Comparison of ENCODE assay signal across 1 cellular context in the genomic region with DNA sequence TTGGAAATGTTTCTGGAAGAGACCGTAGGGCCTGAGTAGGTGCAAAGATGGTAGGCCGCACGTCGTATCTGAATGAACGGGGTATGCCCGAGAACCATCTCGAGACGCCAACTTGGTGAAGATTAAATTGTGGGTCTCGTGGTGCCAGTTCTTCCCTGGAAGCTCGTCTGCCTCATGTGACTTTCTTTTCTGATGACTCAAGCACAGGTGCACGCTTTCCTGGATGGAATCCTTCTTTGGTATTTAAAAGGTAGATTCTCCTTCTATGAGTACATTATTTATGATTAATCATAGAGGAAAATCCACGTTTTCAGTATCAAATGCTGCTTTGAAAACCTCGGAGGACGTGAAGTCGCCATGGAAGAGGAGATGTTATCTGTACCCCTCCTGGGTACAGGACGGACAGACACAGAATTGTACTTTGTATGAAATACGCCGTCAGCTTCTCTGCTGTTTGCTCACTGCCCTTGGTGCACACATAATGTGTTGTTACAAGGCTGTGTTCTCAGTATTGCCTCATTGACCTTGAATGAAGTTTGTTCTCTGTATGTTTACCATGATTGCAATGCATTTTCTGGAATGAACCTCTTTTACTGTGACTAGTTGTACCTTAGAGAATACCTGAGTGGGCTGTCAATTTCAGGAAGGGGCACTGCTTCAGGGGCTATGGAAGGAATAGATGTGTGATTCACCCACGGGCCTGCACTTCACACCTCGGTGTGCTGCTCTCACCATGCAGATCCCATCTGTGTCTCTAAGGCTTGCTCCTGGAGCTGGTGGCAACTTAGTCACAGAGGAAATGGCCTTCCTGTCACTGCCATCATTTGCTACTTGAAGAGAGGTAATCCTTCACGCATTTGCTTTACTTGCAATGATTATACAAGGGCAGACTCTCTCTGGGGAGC.
TF ChIP-seq lines count a peak whose summit lies in the region.

No MANE protein-coding gene starts in this region.

TF ChIP-seq in HepG2, 621 proteins besides CTCF, POLR2A, EP300 and RAD21 (continued from another document and continues in another):
- TF ChIP-seq RBM39 (IDR thresholded peaks at IDR 0.05; ENCODE audit: low read depth, low read length, poor library complexity, severe bottlenecking), result no peak
- TF ChIP-seq KDM5B (CRISPR knock-in tag; IDR thresholded peaks at IDR 0.05; ENCODE audit: borderline replicate concordance), result no peak
- TF ChIP-seq PPARG (CRISPR knock-in tag; conservative IDR thresholded peaks at IDR 0.05), result no peak
- TF ChIP-seq, protein P1, sequence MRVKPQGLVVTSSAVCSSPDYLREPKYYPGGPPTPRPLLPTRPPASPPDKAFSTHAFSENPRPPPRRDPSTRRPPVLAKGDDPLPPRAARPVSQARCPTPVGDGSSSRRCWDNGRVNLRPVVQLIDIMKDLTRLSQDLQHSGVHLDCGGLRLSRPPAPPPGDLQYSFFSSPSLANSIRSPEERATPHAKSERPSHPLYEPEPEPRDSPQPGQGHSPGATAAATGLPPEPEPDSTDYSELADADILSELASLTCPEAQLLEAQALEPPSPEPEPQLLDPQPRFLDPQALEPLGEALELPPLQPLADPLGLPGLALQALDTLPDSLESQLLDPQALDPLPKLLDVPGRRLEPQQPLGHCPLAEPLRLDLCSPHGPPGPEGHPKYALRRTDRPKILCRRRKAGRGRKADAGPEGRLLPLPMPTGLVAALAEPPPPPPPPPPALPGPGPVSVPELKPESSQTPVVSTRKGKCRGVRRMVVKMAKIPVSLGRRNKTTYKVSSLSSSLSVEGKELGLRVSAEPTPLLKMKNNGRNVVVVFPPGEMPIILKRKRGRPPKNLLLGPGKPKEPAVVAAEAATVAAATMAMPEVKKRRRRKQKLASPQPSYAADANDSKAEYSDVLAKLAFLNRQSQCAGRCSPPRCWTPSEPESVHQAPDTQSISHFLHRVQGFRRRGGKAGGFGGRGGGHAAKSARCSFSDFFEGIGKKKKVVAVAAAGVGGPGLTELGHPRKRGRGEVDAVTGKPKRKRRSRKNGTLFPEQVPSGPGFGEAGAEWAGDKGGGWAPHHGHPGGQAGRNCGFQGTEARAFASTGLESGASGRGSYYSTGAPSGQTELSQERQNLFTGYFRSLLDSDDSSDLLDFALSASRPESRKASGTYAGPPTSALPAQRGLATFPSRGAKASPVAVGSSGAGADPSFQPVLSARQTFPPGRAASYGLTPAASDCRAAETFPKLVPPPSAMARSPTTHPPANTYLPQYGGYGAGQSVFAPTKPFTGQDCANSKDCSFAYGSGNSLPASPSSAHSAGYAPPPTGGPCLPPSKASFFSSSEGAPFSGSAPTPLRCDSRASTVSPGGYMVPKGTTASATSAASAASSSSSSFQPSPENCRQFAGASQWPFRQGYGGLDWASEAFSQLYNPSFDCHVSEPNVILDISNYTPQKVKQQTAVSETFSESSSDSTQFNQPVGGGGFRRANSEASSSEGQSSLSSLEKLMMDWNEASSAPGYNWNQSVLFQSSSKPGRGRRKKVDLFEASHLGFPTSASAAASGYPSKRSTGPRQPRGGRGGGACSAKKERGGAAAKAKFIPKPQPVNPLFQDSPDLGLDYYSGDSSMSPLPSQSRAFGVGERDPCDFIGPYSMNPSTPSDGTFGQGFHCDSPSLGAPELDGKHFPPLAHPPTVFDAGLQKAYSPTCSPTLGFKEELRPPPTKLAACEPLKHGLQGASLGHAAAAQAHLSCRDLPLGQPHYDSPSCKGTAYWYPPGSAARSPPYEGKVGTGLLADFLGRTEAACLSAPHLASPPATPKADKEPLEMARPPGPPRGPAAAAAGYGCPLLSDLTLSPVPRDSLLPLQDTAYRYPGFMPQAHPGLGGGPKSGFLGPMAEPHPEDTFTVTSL (CRISPR knock-in tag; IDR thresholded peaks at IDR 0.05; ENCODE audit: borderline replicate concordance), result peak; percentile 85
- no peak for TF ChIP-seq ZNF652 (CRISPR knock-in tag; IDR thresholded peaks at IDR 0.05; ENCODE audit: borderline replicate concordance, low read depth)
- no peak for TF ChIP-seq ZNF446 (CRISPR knock-in tag; IDR thresholded peaks at IDR 0.05)
- TF ChIP-seq ZNF879 (CRISPR knock-in tag; IDR thresholded peaks at IDR 0.05), result no peak
- no peak for TF ChIP-seq CREB1 (IDR thresholded peaks at IDR 0.05)
- TF ChIP-seq CREB1 (CRISPR knock-in tag; IDR thresholded peaks at IDR 0.05), result peak; percentile 71
- no peak for TF ChIP-seq ZBTB2 (CRISPR knock-in tag; IDR thresholded peaks at IDR 0.05; ENCODE audit: low read depth)
- TF ChIP-seq EZH2 (conservative IDR thresholded peaks at IDR 0.05; ENCODE audit: low read depth, low read length), result no peak
- TF ChIP-seq, protein P2, sequence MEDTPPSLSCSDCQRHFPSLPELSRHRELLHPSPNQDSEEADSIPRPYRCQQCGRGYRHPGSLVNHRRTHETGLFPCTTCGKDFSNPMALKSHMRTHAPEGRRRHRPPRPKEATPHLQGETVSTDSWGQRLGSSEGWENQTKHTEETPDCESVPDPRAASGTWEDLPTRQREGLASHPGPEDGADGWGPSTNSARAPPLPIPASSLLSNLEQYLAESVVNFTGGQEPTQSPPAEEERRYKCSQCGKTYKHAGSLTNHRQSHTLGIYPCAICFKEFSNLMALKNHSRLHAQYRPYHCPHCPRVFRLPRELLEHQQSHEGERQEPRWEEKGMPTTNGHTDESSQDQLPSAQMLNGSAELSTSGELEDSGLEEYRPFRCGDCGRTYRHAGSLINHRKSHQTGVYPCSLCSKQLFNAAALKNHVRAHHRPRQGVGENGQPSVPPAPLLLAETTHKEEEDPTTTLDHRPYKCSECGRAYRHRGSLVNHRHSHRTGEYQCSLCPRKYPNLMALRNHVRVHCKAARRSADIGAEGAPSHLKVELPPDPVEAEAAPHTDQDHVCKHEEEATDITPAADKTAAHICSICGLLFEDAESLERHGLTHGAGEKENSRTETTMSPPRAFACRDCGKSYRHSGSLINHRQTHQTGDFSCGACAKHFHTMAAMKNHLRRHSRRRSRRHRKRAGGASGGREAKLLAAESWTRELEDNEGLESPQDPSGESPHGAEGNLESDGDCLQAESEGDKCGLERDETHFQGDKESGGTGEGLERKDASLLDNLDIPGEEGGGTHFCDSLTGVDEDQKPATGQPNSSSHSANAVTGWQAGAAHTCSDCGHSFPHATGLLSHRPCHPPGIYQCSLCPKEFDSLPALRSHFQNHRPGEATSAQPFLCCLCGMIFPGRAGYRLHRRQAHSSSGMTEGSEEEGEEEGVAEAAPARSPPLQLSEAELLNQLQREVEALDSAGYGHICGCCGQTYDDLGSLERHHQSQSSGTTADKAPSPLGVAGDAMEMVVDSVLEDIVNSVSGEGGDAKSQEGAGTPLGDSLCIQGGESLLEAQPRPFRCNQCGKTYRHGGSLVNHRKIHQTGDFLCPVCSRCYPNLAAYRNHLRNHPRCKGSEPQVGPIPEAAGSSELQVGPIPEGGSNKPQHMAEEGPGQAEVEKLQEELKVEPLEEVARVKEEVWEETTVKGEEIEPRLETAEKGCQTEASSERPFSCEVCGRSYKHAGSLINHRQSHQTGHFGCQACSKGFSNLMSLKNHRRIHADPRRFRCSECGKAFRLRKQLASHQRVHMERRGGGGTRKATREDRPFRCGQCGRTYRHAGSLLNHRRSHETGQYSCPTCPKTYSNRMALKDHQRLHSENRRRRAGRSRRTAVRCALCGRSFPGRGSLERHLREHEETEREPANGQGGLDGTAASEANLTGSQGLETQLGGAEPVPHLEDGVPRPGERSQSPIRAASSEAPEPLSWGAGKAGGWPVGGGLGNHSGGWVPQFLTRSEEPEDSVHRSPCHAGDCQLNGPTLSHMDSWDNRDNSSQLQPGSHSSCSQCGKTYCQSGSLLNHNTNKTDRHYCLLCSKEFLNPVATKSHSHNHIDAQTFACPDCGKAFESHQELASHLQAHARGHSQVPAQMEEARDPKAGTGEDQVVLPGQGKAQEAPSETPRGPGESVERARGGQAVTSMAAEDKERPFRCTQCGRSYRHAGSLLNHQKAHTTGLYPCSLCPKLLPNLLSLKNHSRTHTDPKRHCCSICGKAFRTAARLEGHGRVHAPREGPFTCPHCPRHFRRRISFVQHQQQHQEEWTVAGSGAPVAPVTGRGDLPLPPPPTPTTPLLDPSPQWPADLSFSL (CRISPR knock-in tag; IDR thresholded peaks at IDR 0.05), result no peak
- TF ChIP-seq ZIK1 (CRISPR knock-in tag; IDR thresholded peaks at IDR 0.05; ENCODE audit: borderline replicate concordance, low read depth), result no peak
- TF ChIP-seq ZFAT (CRISPR knock-in tag; conservative IDR thresholded peaks at IDR 0.05), result no peak
- TF ChIP-seq BCL6 (CRISPR knock-in tag; IDR thresholded peaks at IDR 0.05), result peak; percentile 96
- TF ChIP-seq POGZ (CRISPR knock-in tag; IDR thresholded peaks at IDR 0.05), result no peak
- 0 out of 2 replicates have a peak, but pooled peaks have one; percentile 29 for TF ChIP-seq ELF1 (CRISPR knock-in tag; IDR thresholded peaks at IDR 0.05)
- TF ChIP-seq CBX1 (IDR thresholded peaks at IDR 0.05; ENCODE audit: low read depth), result no peak
- TF ChIP-seq ZNF510 (CRISPR knock-in tag; IDR thresholded peaks at IDR 0.05; ENCODE audit: low read depth), result no peak
- no peak for TF ChIP-seq KLF15 (CRISPR knock-in tag; IDR thresholded peaks at IDR 0.05; ENCODE audit: borderline replicate concordance)
- no peak for TF ChIP-seq ZNF232 (CRISPR knock-in tag; IDR thresholded peaks at IDR 0.05; ENCODE audit: borderline replicate concordance)
- no peak for TF ChIP-seq ZNF180 (CRISPR knock-in tag; IDR thresholded peaks at IDR 0.05; ENCODE audit: borderline replicate concordance, low read depth)
- TF ChIP-seq TRIM24 (CRISPR knock-in tag; IDR thresholded peaks at IDR 0.05), result no peak
- TF ChIP-seq SAP130 (CRISPR knock-in tag; IDR thresholded peaks at IDR 0.05; ENCODE audit: low read depth), result peak; percentile 51
- TF ChIP-seq YEATS4 (CRISPR knock-in tag; IDR thresholded peaks at IDR 0.05; ENCODE audit: borderline replicate concordance), result no peak
- TF ChIP-seq ZNF17 (CRISPR knock-in tag; IDR thresholded peaks at IDR 0.05), result no peak
- no peak for TF ChIP-seq HOMEZ (CRISPR knock-in tag; IDR thresholded peaks at IDR 0.05; ENCODE audit: low read depth)
- no peak for TF ChIP-seq ZNF501 (CRISPR knock-in tag; IDR thresholded peaks at IDR 0.05)
- TF ChIP-seq SP1 (IDR thresholded peaks at IDR 0.05), result no peak
- no peak for TF ChIP-seq SP1 (CRISPR knock-in tag; IDR thresholded peaks at IDR 0.05)
- TF ChIP-seq ZNF317 (CRISPR knock-in tag; IDR thresholded peaks at IDR 0.05), result 0 out of 2 replicates have a peak, but pooled peaks have one; percentile 47
- no peak for TF ChIP-seq ZNF383 (CRISPR knock-in tag; IDR thresholded peaks at IDR 0.05; ENCODE audit: borderline replicate concordance)
- TF ChIP-seq ZKSCAN5 (CRISPR knock-in tag; IDR thresholded peaks at IDR 0.05), result no peak
- no peak for TF ChIP-seq ZBTB3 (CRISPR knock-in tag; IDR thresholded peaks at IDR 0.05; ENCODE audit: borderline replicate concordance, low read depth)
- peak in 1 of 2 experiments; percentile 84; a peak in 1 of 4 replicates for TF ChIP-seq KLF16 (CRISPR knock-in tag; IDR thresholded peaks at IDR 0.05)
- no peak for TF ChIP-seq CCAR2 (optimal IDR thresholded peaks at IDR 0.05; ENCODE audit: low read depth, low read length)
- TF ChIP-seq ZNF264 (CRISPR knock-in tag; IDR thresholded peaks at IDR 0.05), result no peak
- TF ChIP-seq GFI1 (CRISPR knock-in tag; IDR thresholded peaks at IDR 0.05; ENCODE audit: borderline replicate concordance), result peak; percentile 67; the same call in 1 of the 2 replicates
- TF ChIP-seq NR2F6 (IDR thresholded peaks at IDR 0.05), result peak; percentile 87
- peak; percentile 83 for TF ChIP-seq NR2F6 (CRISPR knock-in tag; IDR thresholded peaks at IDR 0.05)
- TF ChIP-seq SRSF9 (IDR thresholded peaks at IDR 0.05; ENCODE audit: borderline replicate concordance, insufficient read depth, low read depth, low read length, poor library complexity, severe bottlenecking), result no peak
- TF ChIP-seq, protein P3, sequence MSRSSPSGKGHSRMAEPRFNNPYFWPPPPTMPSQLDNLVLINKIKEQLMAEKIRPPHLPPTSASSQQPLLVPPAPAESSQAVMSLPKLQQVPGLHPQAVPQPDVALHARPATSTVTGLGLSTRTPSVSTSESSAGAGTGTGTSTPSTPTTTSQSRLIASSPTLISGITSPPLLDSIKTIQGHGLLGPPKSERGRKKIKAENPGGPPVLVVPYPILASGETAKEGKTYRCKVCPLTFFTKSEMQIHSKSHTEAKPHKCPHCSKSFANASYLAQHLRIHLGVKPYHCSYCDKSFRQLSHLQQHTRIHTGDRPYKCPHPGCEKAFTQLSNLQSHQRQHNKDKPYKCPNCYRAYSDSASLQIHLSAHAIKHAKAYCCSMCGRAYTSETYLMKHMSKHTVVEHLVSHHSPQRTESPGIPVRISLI (CRISPR knock-in tag; IDR thresholded peaks at IDR 0.05; ENCODE audit: borderline replicate concordance), result no peak
- no peak for TF ChIP-seq RFX3 (CRISPR knock-in tag; IDR thresholded peaks at IDR 0.05)
- TF ChIP-seq, protein P4, sequence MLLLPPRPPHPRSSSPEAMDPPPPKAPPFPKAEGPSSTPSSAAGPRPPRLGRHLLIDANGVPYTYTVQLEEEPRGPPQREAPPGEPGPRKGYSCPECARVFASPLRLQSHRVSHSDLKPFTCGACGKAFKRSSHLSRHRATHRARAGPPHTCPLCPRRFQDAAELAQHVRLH (CRISPR knock-in tag; IDR thresholded peaks at IDR 0.05; ENCODE audit: borderline replicate concordance, low read depth), result no peak
- TF ChIP-seq ZNF883 (CRISPR knock-in tag; IDR thresholded peaks at IDR 0.05; ENCODE audit: not compliant biosample characterization), result no peak
- no peak for TF ChIP-seq CREBL2 (CRISPR knock-in tag; IDR thresholded peaks at IDR 0.05; ENCODE audit: borderline replicate concordance)
- TF ChIP-seq CBX5 (CRISPR knock-in tag; IDR thresholded peaks at IDR 0.05; ENCODE audit: borderline replicate concordance), result peak; percentile 63
